16 cellular contexts compared by ENCODE assay signal in the genomic region with DNA sequence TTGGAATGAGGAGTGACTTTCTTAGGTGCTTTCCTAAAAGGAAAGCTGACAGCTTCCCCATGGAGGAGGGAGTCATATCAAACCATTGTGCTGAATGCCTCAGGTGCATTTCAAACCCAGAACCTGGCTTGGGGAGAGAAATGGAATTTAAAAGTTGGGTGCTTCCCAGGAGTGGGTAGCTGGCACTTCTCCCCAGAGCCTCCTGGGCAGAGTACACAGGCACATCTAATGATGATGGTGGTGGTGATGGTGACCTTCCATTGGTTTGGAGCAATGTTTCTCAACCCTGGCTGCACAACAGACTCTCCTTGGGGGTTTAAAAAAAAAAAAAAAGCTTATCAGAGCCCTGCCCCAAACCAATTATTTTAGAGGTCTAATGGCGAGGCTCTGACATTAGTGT. TPM values are rescaled to one million over a fixed set of nuclear protein-coding genes. Genes with fewer than 3 reads are reported as not detected.
DNase-seq lines count a peak whose midpoint lies in the region; ATAC-seq and TF ChIP-seq lines count a peak whose summit lies in the region.
"Had no signal": no experiment of that assay in that cellular context is flagged by ENCODE, and none has a peak within 500 bp of the region (broad histone marks: within the 10 kb centered on the region; RNA-seq: fewer than 3 reads in every experiment).

No MANE protein-coding gene starts in this region.

- H3K9me3 ChIP-seq in lower lobe of right lung: no peaks in the 10 kb centered on the region
- H3K9me3 ChIP-seq in smooth muscle cell (replicated peaks; ENCODE audit: low read depth): no peaks in the 10 kb centered on the region
- H3K9me3 ChIP-seq in A673 (ENCODE audit: low read depth, low read length, poor library complexity, severe bottlenecking): no peaks in the 10 kb centered on the region

- no peaks in the 10 kb centered on the region for H3K27me3 ChIP-seq in lower lobe of right lung (ENCODE audit: low read depth)
- no peaks in the 10 kb centered on the region for H3K27me3 ChIP-seq in smooth muscle cell (ENCODE audit: low read depth)
- H3K27me3 ChIP-seq in A673 (replicated peaks; ENCODE audit: insufficient read depth, low read depth, low read length, poor library complexity): no peaks in the 10 kb centered on the region

- peak overlapping the region; percentile 63; the same call in 1 of the 2 replicates for H3K4me3 Mint-ChIP-seq in HFFc6

- no peak for DNase-seq in HFFc6
- no peak for DNase-seq in astrocyte of the cerebellum (ENCODE audit: low read depth)
- DNase-seq in lower lobe of right lung: no peak
- no peak for DNase-seq in smooth muscle cell (lab: John Stamatoyannopoulos, UW; ENCODE audit: unreplicated experiment)
- DNase-seq in A673 (ENCODE audit: low spot score): no peak
- no peak for DNase-seq in NCI-H2107 treated with DMSO at 0.1 percent for 48 hours (lab: John Stamatoyannopoulos, UW; ENCODE audit: unreplicated experiment)
- DNase-seq in NCI-H1436 treated with DMSO at 0.1 percent for 48 hours (lab: John Stamatoyannopoulos, UW): no peak
- DNase-seq: activated CD4-positive, alpha-beta memory T cell treated with anti-CD3 and anti-CD28 coated beads for 36 hours; AML-193; cerebellar nuclear complex; NCI-H1436; NCI-H2227 treated with DMSO at 0.1 percent for 48 hours; NK-92 treated with Interleukin-12 subunit alpha and Interleukin-12 subunit beta, amount 100 ng/mL, for 24 hours; RPMI8226; stimulated activated naive CD8-positive, alpha-beta T cell treated with anti-CD3 and anti-CD28 coated beads, Interleukin-15, Interleukin-2, amounts not matched to agents 100 U/mL and 50 U/mL, for 24 hours had no signal

- peak overlapping the region; percentile 10 for H3K27ac ChIP-seq in lower lobe of right lung
- peak overlapping the region; percentile 99 for H3K27ac ChIP-seq in smooth muscle cell (ENCODE audit: low read depth)
- no peak overlapping the region for H3K27ac ChIP-seq in A673 (ENCODE audit: low read depth, low read length, poor library complexity, severe bottlenecking)

- H3K27ac Mint-ChIP-seq in HFFc6: peak overlapping the region; percentile 74; the same call in 1 of the 2 replicates

- H3K4me1 ChIP-seq in lower lobe of right lung: peaks cover 90% of the 10 kb centered on the region
- peaks cover 24% of the 10 kb centered on the region for H3K4me1 ChIP-seq in smooth muscle cell (ENCODE audit: low read depth)
- H3K4me1 ChIP-seq in A673 (ENCODE audit: insufficient read depth, low read length, poor library complexity, severe bottlenecking): peaks cover 9% of the 10 kb centered on the region

- 24% methylated on average over 1 of the region's 1 CpG for WGBS in smooth muscle cell (ENCODE audit: low lambda C conversion rate)

- no peaks in the 10 kb centered on the region; the same call in none of the 2 replicates for H3K4me1 Mint-ChIP-seq in HFFc6 (ENCODE audit: low read depth)

- in situ Hi-C loops in astrocyte of the cerebellum (cut with HindIII; ENCODE audit: low sequenced_read_pairs): no loop called here

- peaks cover 33% of the 10 kb centered on the region for H3F3A ChIP-seq in smooth muscle cell (ENCODE audit: low read depth)

- TF ChIP-seq CTCF in HFFc6 (IDR thresholded peaks at IDR 0.05): no peak
- no peak for TF ChIP-seq CTCF in astrocyte of the cerebellum (IDR thresholded peaks at IDR 0.05; ENCODE audit: low read depth, low read length, missing control alignments)
- TF ChIP-seq CTCF in lower lobe of right lung (IDR thresholded peaks at IDR 0.05): no peak
- TF ChIP-seq CTCF in smooth muscle cell (IDR thresholded peaks at IDR 0.05; ENCODE audit: borderline replicate concordance, insufficient read depth, poor library complexity, severe bottlenecking): no peak
- TF ChIP-seq CTCF in A673 (conservative IDR thresholded peaks at IDR 0.05; ENCODE audit: low read depth, low read length): no peak

- H3K4me3 ChIP-seq in astrocyte of the cerebellum (ENCODE audit: low read depth, low read length) (peak overlapping the region; percentile 97), lower lobe of right lung (no peak overlapping the region), smooth muscle cell (peak overlapping the region; percentile 3), A673 (ENCODE audit: low read depth, low read length, poor library complexity, severe bottlenecking) (no peak overlapping the region)

- CTCF ChIA-PET in A673 (lab: Charles Lee): no interaction called here

- H3K36me3 Mint-ChIP-seq in HFFc6 (ENCODE audit: low read depth): peaks cover 38% of the 10 kb centered on the region

- no TSS peak for BruUV-seq in A673 (replicated peaks; lab: Mats Ljungman, UMichigan)

- peaks cover 7% of the 10 kb centered on the region for H3K27me3 Mint-ChIP-seq in HFFc6 (ENCODE audit: insufficient read depth)
- H3K27me3 Mint-ChIP-seq: activated CD4-positive, alpha-beta memory T cell treated with anti-CD3 and anti-CD28 coated beads for 36 hours had no signal

- H3K79me2 ChIP-seq in smooth muscle cell (ENCODE audit: low read depth): peaks cover 100% of the 10 kb centered on the region

- intact Hi-C loops in lower lobe of right lung (cut with DNase I): no loop called here
- intact Hi-C loops in A673 (cut with micrococcal nuclease; ENCODE audit: unreplicated experiment): no loop called here

- no peaks in the 10 kb centered on the region for H3K9me3 Mint-ChIP-seq in HFFc6
- H3K9me3 Mint-ChIP-seq: activated CD4-positive, alpha-beta memory T cell treated with anti-CD3 and anti-CD28 coated beads for 36 hours; nephron had no signal

- peak overlapping the region; percentile 11 for H3K9ac ChIP-seq in smooth muscle cell (ENCODE audit: low read depth)

- H3K36me3 ChIP-seq in lower lobe of right lung (peaks cover 76% of the 10 kb centered on the region), smooth muscle cell (ENCODE audit: low read depth) (peaks cover 3% of the 10 kb centered on the region), A673 (ENCODE audit: insufficient read depth, low read length, poor library complexity, severe bottlenecking) (no peaks in the 10 kb centered on the region)

- H3K4me2 ChIP-seq in smooth muscle cell: peak overlapping the region; percentile 90

- peaks cover 99% of the 10 kb centered on the region for H4K20me1 ChIP-seq in smooth muscle cell (ENCODE audit: low read depth)

- ATAC-seq in lower lobe of right lung: no peak
- ATAC-seq: stimulated activated naive CD8-positive, alpha-beta T cell treated with anti-CD3 and anti-CD28 coated beads, Interleukin-15, Interleukin-2, amounts not matched to agents 100 U/mL and 50 U/mL, for 24 hours had no signal

- POLR2A ChIA-PET in A673 (lab: Charles Lee; ENCODE audit: low non-redundant PET): no interaction called here

- no peak overlapping the region for H2AFZ ChIP-seq in smooth muscle cell (ENCODE audit: low read depth)

RNA-seq across cellular contexts. Expression of a gene that starts 8.3 kb away (rescaled TPM):
- 100 to 1,000 TPM in 5 of 6 experiments, 10 to 100 TPM in 1; 90.1 to 128 (median 116) TPM for total RNA-seq in HFFc6 (2021; fragmentation: NEBNext Ultra II Directional; extraction: Animal tissue kit (Norgen Biotek cat#: 25700))
- total RNA-seq in lower lobe of right lung (74.9 TPM), smooth muscle cell (106 and 120 TPM in 2 replicates), A673 (2021) (5.3 and 12.2 TPM in 2 replicates)
- polyA plus RNA-seq in smooth muscle cell: 70.8 and 72.6 TPM in 2 replicates

Comparison
In these comparisons a context has a peak if more than half of its experiments do, and no peak if none do; other contexts are left out.
1. H3K4me3 ChIP-seq: peak in astrocyte of the cerebellum (single experiment) and smooth muscle cell (single experiment); none in lower lobe of right lung (single experiment) and A673 (single experiment).